In genomic region chr3:108722724-108723123, GRCh38 we compare ENCODE assay signal across 8 cellular contexts. TPM values are rescaled to one million over a fixed set of nuclear protein-coding genes. Genes with fewer than 3 reads are reported as not detected.
"Had no signal": no experiment of that assay in that cellular context is flagged by ENCODE, and none has a peak within 500 bp of the region (broad histone marks: within the 10 kb centered on the region; RNA-seq: fewer than 3 reads in every experiment).

No MANE protein-coding gene starts in this region.

- H3K4me3 Mint-ChIP-seq: H9, IgD-negative memory B cell had no signal

- H2AFZ ChIP-seq: GM23248 had no signal

- ATAC-seq: HepG2 had no signal

- H3K27ac Mint-ChIP-seq: H9 had no signal

- H3K4me3 ChIP-seq: GM23248 had no signal

- DNase-seq: GM23248, H9, HCEC 1CT had no signal

- H3K9me3 Mint-ChIP-seq: H9 had no signal

- H3K27ac ChIP-seq: GM23248, HL-60 had no signal

RNA-seq across cellular contexts. Expression of gene RETNLB, which starts 34.5 kb away (rescaled TPM):
- total RNA-seq: GM23248, H1, H9, HepG2, HT1080 had no signal
- polyA plus RNA-seq: GM23248, H1, HepG2, IgD-negative memory B cell had no signal
